26 cellular contexts compared by ENCODE assay signal in the genomic region with DNA sequence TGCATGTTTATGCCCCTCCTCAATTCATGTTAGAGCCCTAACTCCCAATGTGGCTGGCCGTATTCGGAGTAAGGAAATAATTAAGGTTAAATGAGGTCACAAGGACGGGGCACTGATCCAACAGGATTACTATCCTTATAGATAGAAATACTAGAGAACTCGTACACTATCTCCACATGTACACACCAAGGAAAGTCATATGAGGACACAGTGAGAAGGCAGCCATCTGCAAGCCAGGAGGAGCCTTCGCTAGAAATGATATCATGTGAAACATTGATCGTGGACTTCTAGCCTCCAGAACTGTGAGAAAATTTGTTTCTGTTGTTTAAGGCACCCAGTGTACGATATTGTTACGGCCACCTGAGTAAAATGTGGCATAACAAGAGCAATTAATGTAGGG.
"Had no signal": no experiment of that assay in that cellular context is flagged by ENCODE, and none has a peak within 500 bp of the region (broad histone marks: within the 10 kb centered on the region; RNA-seq: fewer than 3 reads in every experiment).

No MANE protein-coding gene starts in this region.

- H3K4me1 Mint-ChIP-seq: activated CD4-positive, alpha-beta memory T cell treated with anti-CD3 and anti-CD28 coated beads, Interleukin-2, amount 10 ng/mL, durations not matched to agents 7 days and 5 days; activated naive CD4-positive, alpha-beta T cell treated with anti-CD3 and anti-CD28 coated beads, Interleukin-2, amount 10 ng/mL, durations not matched to agents 7 days and 5 days had no signal

- H3K27ac Mint-ChIP-seq: activated CD4-positive, alpha-beta memory T cell treated with anti-CD3 and anti-CD28 coated beads, Interleukin-2, amount 10 ng/mL, durations not matched to agents 7 days and 5 days; activated naive CD4-positive, alpha-beta T cell treated with anti-CD3 and anti-CD28 coated beads, Interleukin-2, amount 10 ng/mL, durations not matched to agents 7 days and 5 days; activated naive CD8-positive, alpha-beta T cell treated with anti-CD3 and anti-CD28 coated beads for 36 hours; activated T-cell treated with anti-CD3 and anti-CD28 coated beads, Interleukin-2, amount 50 U/mL, for 72 hours; activated T-helper 2 cell treated with anti-CD3 and anti-CD28 coated beads, Interferon-gamma antibody, Interleukin-2, Interleukin-4, amounts not matched to agents 10 μg/mL and 5 μg/mL and 100 μg/mL, durations not matched to agents 14 hours and 24 hours and 36 hours; IgD-negative memory B cell had no signal

- H3K36me3 Mint-ChIP-seq: IgD-negative memory B cell had no signal

- H3K36me3 ChIP-seq: adrenal gland had no signal

- H3K4me1 ChIP-seq: SJCRH30 had no signal

- H3K4me3 ChIP-seq: adrenal gland, SJCRH30 had no signal

- H3K27ac ChIP-seq: adrenal gland, SJCRH30, VCaP had no signal

- H3K27me3 Mint-ChIP-seq: activated CD4-positive, alpha-beta memory T cell treated with anti-CD3 and anti-CD28 coated beads, Interleukin-2, amount 10 ng/mL, durations not matched to agents 7 days and 5 days; activated naive CD4-positive, alpha-beta T cell treated with anti-CD3 and anti-CD28 coated beads, Interleukin-2, amount 10 ng/mL, durations not matched to agents 7 days and 5 days; activated naive CD8-positive, alpha-beta T cell treated with anti-CD3 and anti-CD28 coated beads for 36 hours; IgD-negative memory B cell had no signal

- H3K27me3 ChIP-seq: adrenal gland, SJCRH30 had no signal

- H3K9me3 Mint-ChIP-seq: activated CD4-positive, alpha-beta memory T cell treated with anti-CD3 and anti-CD28 coated beads, Interleukin-2, amount 10 ng/mL, durations not matched to agents 7 days and 5 days; activated naive CD4-positive, alpha-beta T cell treated with anti-CD3 and anti-CD28 coated beads, Interleukin-2, amount 10 ng/mL, durations not matched to agents 7 days and 5 days; activated T-cell treated with anti-CD3 and anti-CD28 coated beads, Interleukin-2, amount 50 U/mL, for 72 hours; activated T-helper 2 cell treated with anti-CD3 and anti-CD28 coated beads, Interferon-gamma antibody, Interleukin-2, Interleukin-4, amounts not matched to agents 10 μg/mL and 5 μg/mL and 100 μg/mL, durations not matched to agents 14 hours and 24 hours and 36 hours had no signal

- H3K9me3 ChIP-seq: adrenal gland, SJCRH30, SK-N-SH had no signal

- DNase-seq: activated CD4-positive, alpha-beta memory T cell treated with anti-CD3 and anti-CD28 coated beads, Interleukin-2, amount 10 ng/mL, durations not matched to agents 7 days and 5 days; activated CD4-positive, alpha-beta T cell treated with anti-CD3 and anti-CD28 coated beads, Interleukin-2, amount 50 U/mL, for 1 hour; activated CD4-positive, CD25-positive, alpha-beta regulatory T cell; activated CD8-positive, alpha-beta memory T cell treated with anti-CD3 and anti-CD28 coated beads, Interleukin-2, amount 50 U/mL, for 4 hours; activated gamma-delta T cell treated with Interleukin-2 at 50 U/mL for 16 hours; activated naive CD4-positive, alpha-beta T cell treated with anti-CD3 and anti-CD28 coated beads, Interleukin-2, amount 10 ng/mL, durations not matched to agents 7 days and 5 days; activated naive CD8-positive, alpha-beta T cell treated with anti-CD3 and anti-CD28 coated beads for 36 hours; activated T-cell treated with anti-CD3 and anti-CD28 coated beads, Interleukin-2, amount 50 U/mL, for 72 hours; anterior cingulate cortex; central memory CD4-positive, alpha-beta T cell; MM.1S; NCI-H1105; NCI-H1436; NCI-H1694 treated with DMSO at 0.1 percent for 48 hours; NCI-H2029 treated with DMSO at 0.1 percent for 48 hours; NCI-H345; NCI-H510A; NCI-H526 treated with DMSO at 0.1 percent for 48 hours; PC-3; SJCRH30; SK-N-SH; T-helper 1 cell had no signal

- H3K4me3 Mint-ChIP-seq: activated CD4-positive, alpha-beta memory T cell treated with anti-CD3 and anti-CD28 coated beads, Interleukin-2, amount 10 ng/mL, durations not matched to agents 7 days and 5 days; activated naive CD4-positive, alpha-beta T cell treated with anti-CD3 and anti-CD28 coated beads, Interleukin-2, amount 10 ng/mL, durations not matched to agents 7 days and 5 days; activated naive CD8-positive, alpha-beta T cell treated with anti-CD3 and anti-CD28 coated beads for 36 hours; activated T-cell treated with anti-CD3 and anti-CD28 coated beads, Interleukin-2, amount 50 U/mL, for 72 hours; IgD-negative memory B cell had no signal

- ATAC-seq: activated T-cell treated with anti-CD3 and anti-CD28 coated beads, Interleukin-2, amount 50 U/mL, for 72 hours; PC-3 had no signal
